2 cellular contexts compared by ENCODE assay signal in the genomic region with DNA sequence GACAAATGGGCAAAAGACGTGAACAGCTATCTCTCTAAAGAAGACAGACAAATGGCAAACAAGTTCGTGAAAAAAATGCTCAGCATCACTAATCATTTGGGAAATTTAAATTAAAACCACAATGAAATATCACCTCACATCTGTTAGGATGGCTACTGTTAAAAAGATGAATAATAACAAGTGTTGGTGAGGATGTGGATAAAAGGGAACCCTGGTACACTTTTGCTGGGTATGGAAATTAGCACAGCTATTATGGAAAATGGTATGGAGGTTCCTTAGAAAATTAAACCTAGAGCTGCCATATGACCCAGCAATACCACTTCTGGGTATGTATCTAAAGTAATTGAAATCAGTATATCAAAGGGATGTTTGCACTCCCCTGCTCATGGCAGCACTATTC.
TF ChIP-seq lines count a peak whose summit lies in the region.

No MANE protein-coding gene starts in this region.

TF ChIP-seq in A549, 52 proteins besides CTCF, POLR2A, EP300 and RAD21 (continued from another document):
- TF ChIP-seq RCOR1 (IDR thresholded peaks at IDR 0.05; ENCODE audit: low read depth, low read length): no peak

TF ChIP-seq in K562, 482 proteins besides CTCF, POLR2A, EP300 and RAD21 (continued from another document):
- TF ChIP-seq, protein P1, sequence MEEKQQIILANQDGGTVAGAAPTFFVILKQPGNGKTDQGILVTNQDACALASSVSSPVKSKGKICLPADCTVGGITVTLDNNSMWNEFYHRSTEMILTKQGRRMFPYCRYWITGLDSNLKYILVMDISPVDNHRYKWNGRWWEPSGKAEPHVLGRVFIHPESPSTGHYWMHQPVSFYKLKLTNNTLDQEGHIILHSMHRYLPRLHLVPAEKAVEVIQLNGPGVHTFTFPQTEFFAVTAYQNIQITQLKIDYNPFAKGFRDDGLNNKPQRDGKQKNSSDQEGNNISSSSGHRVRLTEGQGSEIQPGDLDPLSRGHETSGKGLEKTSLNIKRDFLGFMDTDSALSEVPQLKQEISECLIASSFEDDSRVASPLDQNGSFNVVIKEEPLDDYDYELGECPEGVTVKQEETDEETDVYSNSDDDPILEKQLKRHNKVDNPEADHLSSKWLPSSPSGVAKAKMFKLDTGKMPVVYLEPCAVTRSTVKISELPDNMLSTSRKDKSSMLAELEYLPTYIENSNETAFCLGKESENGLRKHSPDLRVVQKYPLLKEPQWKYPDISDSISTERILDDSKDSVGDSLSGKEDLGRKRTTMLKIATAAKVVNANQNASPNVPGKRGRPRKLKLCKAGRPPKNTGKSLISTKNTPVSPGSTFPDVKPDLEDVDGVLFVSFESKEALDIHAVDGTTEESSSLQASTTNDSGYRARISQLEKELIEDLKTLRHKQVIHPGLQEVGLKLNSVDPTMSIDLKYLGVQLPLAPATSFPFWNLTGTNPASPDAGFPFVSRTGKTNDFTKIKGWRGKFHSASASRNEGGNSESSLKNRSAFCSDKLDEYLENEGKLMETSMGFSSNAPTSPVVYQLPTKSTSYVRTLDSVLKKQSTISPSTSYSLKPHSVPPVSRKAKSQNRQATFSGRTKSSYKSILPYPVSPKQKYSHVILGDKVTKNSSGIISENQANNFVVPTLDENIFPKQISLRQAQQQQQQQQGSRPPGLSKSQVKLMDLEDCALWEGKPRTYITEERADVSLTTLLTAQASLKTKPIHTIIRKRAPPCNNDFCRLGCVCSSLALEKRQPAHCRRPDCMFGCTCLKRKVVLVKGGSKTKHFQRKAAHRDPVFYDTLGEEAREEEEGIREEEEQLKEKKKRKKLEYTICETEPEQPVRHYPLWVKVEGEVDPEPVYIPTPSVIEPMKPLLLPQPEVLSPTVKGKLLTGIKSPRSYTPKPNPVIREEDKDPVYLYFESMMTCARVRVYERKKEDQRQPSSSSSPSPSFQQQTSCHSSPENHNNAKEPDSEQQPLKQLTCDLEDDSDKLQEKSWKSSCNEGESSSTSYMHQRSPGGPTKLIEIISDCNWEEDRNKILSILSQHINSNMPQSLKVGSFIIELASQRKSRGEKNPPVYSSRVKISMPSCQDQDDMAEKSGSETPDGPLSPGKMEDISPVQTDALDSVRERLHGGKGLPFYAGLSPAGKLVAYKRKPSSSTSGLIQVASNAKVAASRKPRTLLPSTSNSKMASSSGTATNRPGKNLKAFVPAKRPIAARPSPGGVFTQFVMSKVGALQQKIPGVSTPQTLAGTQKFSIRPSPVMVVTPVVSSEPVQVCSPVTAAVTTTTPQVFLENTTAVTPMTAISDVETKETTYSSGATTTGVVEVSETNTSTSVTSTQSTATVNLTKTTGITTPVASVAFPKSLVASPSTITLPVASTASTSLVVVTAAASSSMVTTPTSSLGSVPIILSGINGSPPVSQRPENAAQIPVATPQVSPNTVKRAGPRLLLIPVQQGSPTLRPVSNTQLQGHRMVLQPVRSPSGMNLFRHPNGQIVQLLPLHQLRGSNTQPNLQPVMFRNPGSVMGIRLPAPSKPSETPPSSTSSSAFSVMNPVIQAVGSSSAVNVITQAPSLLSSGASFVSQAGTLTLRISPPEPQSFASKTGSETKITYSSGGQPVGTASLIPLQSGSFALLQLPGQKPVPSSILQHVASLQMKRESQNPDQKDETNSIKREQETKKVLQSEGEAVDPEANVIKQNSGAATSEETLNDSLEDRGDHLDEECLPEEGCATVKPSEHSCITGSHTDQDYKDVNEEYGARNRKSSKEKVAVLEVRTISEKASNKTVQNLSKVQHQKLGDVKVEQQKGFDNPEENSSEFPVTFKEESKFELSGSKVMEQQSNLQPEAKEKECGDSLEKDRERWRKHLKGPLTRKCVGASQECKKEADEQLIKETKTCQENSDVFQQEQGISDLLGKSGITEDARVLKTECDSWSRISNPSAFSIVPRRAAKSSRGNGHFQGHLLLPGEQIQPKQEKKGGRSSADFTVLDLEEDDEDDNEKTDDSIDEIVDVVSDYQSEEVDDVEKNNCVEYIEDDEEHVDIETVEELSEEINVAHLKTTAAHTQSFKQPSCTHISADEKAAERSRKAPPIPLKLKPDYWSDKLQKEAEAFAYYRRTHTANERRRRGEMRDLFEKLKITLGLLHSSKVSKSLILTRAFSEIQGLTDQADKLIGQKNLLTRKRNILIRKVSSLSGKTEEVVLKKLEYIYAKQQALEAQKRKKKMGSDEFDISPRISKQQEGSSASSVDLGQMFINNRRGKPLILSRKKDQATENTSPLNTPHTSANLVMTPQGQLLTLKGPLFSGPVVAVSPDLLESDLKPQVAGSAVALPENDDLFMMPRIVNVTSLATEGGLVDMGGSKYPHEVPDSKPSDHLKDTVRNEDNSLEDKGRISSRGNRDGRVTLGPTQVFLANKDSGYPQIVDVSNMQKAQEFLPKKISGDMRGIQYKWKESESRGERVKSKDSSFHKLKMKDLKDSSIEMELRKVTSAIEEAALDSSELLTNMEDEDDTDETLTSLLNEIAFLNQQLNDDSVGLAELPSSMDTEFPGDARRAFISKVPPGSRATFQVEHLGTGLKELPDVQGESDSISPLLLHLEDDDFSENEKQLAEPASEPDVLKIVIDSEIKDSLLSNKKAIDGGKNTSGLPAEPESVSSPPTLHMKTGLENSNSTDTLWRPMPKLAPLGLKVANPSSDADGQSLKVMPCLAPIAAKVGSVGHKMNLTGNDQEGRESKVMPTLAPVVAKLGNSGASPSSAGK (IDR thresholded peaks at IDR 0.05): no peak
- TF ChIP-seq TBP (optimal IDR thresholded peaks at IDR 0.05; ENCODE audit: low read depth, low read length) (no peak), XRCC3 (IDR thresholded peaks at IDR 0.05) (0 out of 2 replicates have a peak, but pooled peaks have one; percentile 38), ZNF444 (CRISPR knock-in tag; IDR thresholded peaks at IDR 0.05) (no peak), KDM1A (IDR thresholded peaks at IDR 0.05) (0 out of 4 replicates have a peak, but pooled peaks of 1 of the 2 experiments have one; percentile 9), ZNF764 (CRISPR knock-in tag; IDR thresholded peaks at IDR 0.05; ENCODE audit: low read depth) (no peak), RBM25 (IDR thresholded peaks at IDR 0.05; ENCODE audit: low read depth, low read length, severe bottlenecking) (peak; percentile 78), ZNF184 (CRISPR knock-in tag; IDR thresholded peaks at IDR 0.05) (peak; percentile 97), C11orf30 (IDR thresholded peaks at IDR 0.05; ENCODE audit: low read depth) (no peak), HNRNPLL (IDR thresholded peaks at IDR 0.05; ENCODE audit: low read depth, low read length, poor library complexity, severe bottlenecking) (no peak), ZNF282 (CRISPR knock-in tag; IDR thresholded peaks at IDR 0.05) (no peak)
- TF ChIP-seq, protein P2, sequence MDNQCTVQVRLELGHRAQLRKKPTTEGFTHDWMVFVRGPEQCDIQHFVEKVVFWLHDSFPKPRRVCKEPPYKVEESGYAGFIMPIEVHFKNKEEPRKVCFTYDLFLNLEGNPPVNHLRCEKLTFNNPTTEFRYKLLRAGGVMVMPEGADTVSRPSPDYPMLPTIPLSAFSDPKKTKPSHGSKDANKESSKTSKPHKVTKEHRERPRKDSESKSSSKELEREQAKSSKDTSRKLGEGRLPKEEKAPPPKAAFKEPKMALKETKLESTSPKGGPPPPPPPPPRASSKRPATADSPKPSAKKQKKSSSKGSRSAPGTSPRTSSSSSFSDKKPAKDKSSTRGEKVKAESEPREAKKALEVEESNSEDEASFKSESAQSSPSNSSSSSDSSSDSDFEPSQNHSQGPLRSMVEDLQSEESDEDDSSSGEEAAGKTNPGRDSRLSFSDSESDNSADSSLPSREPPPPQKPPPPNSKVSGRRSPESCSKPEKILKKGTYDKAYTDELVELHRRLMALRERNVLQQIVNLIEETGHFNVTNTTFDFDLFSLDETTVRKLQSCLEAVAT (IDR thresholded peaks at IDR 0.05): no peak
